11 cellular contexts compared by ENCODE assay signal in genomic region chr9:104868303-104868686, GRCh38. TPM values are rescaled to one million over a fixed set of nuclear protein-coding genes. Genes with fewer than 3 reads are reported as not detected.
DNase-seq lines count a peak whose midpoint lies in the region; ATAC-seq and TF ChIP-seq lines count a peak whose summit lies in the region.
"Had no signal": no experiment of that assay in that cellular context is flagged by ENCODE, and none has a peak within 500 bp of the region (broad histone marks: within the 10 kb centered on the region; RNA-seq: fewer than 3 reads in every experiment).

No MANE protein-coding gene starts in this region.

- H3K27ac ChIP-seq in GM23338 (ENCODE audit: low read depth): no peak overlapping the region
- H3K27ac ChIP-seq in brain microvascular endothelial cell: peak overlapping the region; percentile 90
- peak overlapping the region; percentile 8 for H3K27ac ChIP-seq in lower lobe of right lung
- peak overlapping the region; percentile 49 for H3K27ac ChIP-seq in smooth muscle cell (ENCODE audit: low read depth)
- H3K27ac ChIP-seq: KMS-11 had no signal

- TF ChIP-seq CTCF in GM23338 (conservative IDR thresholded peaks at IDR 0.05; ENCODE audit: low read depth in 2 of 2): no peak
- no peak for TF ChIP-seq CTCF in brain microvascular endothelial cell (IDR thresholded peaks at IDR 0.05; ENCODE audit: low read depth, low read length, missing control alignments)
- no peak for TF ChIP-seq CTCF in lower lobe of right lung (IDR thresholded peaks at IDR 0.05)
- no peak for TF ChIP-seq CTCF in smooth muscle cell (IDR thresholded peaks at IDR 0.05; ENCODE audit: borderline replicate concordance, insufficient read depth, poor library complexity, severe bottlenecking)

- H3K9ac ChIP-seq in smooth muscle cell (ENCODE audit: low read depth): no peak overlapping the region
- H3K9ac ChIP-seq: KMS-11 had no signal

- no peaks in the 10 kb centered on the region for H3K36me3 ChIP-seq in GM23338 (ENCODE audit: insufficient read depth)
- peaks cover 28% of the 10 kb centered on the region for H3K36me3 ChIP-seq in brain microvascular endothelial cell (replicated peaks)
- peaks cover 16% of the 10 kb centered on the region for H3K36me3 ChIP-seq in lower lobe of right lung
- H3K36me3 ChIP-seq in smooth muscle cell (ENCODE audit: low read depth): no peaks in the 10 kb centered on the region

- intact Hi-C loops in lower lobe of right lung (cut with DNase I): no loop called here

- H3K27me3 ChIP-seq in GM23338 (ENCODE audit: insufficient read depth) (no peaks in the 10 kb centered on the region), brain microvascular endothelial cell (replicated peaks) (no peaks in the 10 kb centered on the region), lower lobe of right lung (ENCODE audit: low read depth) (no peaks in the 10 kb centered on the region), smooth muscle cell (ENCODE audit: low read depth) (no peaks in the 10 kb centered on the region)

- H3F3A ChIP-seq in GM23338 (replicated peaks; ENCODE audit: low read depth) (no peaks in the 10 kb centered on the region), smooth muscle cell (ENCODE audit: low read depth) (peaks cover 35% of the 10 kb centered on the region)

- DNase-seq in GM23338 (ENCODE audit: low spot score): no peak
- DNase-seq in brain microvascular endothelial cell: no peak
- no peak for DNase-seq in lower lobe of right lung
- no peak for DNase-seq in smooth muscle cell (lab: John Stamatoyannopoulos, UW; ENCODE audit: unreplicated experiment)
- DNase-seq in HT-29 (ENCODE audit: low spot score): no peak
- DNase-seq in NCI-H1105 (lab: John Stamatoyannopoulos, UW): no peak
- no peak for DNase-seq in G401 (ENCODE audit: low spot score)
- DNase-seq: activated CD8-positive, alpha-beta memory T cell treated with anti-CD3 and anti-CD28 coated beads, Interleukin-2, amount 50 U/mL, for 4 hours; CD8-positive, alpha-beta memory T cell had no signal

- H2AFZ ChIP-seq in GM23338: no peak overlapping the region
- H2AFZ ChIP-seq in smooth muscle cell (ENCODE audit: low read depth): no peak overlapping the region

- H3K4me1 ChIP-seq in GM23338 (ENCODE audit: insufficient read depth): peaks cover 37% of the 10 kb centered on the region
- peaks cover 53% of the 10 kb centered on the region for H3K4me1 ChIP-seq in lower lobe of right lung
- H3K4me1 ChIP-seq in smooth muscle cell (ENCODE audit: low read depth): peaks cover 47% of the 10 kb centered on the region

- H3K4me2 ChIP-seq in GM23338 (peak overlapping the region; percentile 66; the same call in 1 of the 2 replicates), smooth muscle cell (peak overlapping the region; percentile 72)

- peak overlapping the region; percentile 82; the same call in 1 of the 2 replicates for H3K27ac Mint-ChIP-seq in GM23338
- H3K27ac Mint-ChIP-seq: CD8-positive, alpha-beta memory T cell had no signal

- H3K27me3 Mint-ChIP-seq in GM23338 (ENCODE audit: insufficient read depth, low read depth, poor library complexity): peaks cover 20% of the 10 kb centered on the region

- no peaks in the 10 kb centered on the region; the same call in 2 of the 3 replicates for H3K9me3 Mint-ChIP-seq in GM23338
- H3K9me3 Mint-ChIP-seq: CD8-positive, alpha-beta memory T cell had no signal

- peak overlapping the region; percentile 36; the same call in 1 of the 3 replicates for H3K4me3 Mint-ChIP-seq in GM23338
- H3K4me3 Mint-ChIP-seq: CD8-positive, alpha-beta memory T cell had no signal

- H3K4me3 ChIP-seq in GM23338: no peak overlapping the region
- H3K4me3 ChIP-seq in brain microvascular endothelial cell (ENCODE audit: low read depth, low read length): no peak overlapping the region
- H3K4me3 ChIP-seq in lower lobe of right lung: no peak overlapping the region
- no peak overlapping the region for H3K4me3 ChIP-seq in smooth muscle cell

- H3K9me2 ChIP-seq in GM23338 (ENCODE audit: insufficient read depth): no peaks in the 10 kb centered on the region

- in situ Hi-C loops in brain microvascular endothelial cell (cut with HindIII; ENCODE audit: low pct_ligation_motif_present, low sequenced_read_pairs): no loop called here
- in situ Hi-C loops in G401 (cut with HindIII; ENCODE audit: low sequenced_read_pairs): no loop called here

- WGBS in smooth muscle cell (ENCODE audit: low lambda C conversion rate): 87% methylated on average over 8 of the region's 8 CpGs

- no peak for ATAC-seq in GM23338
- peak in 1 of 2 donors; percentile 9 for ATAC-seq in lower lobe of right lung
- no peak for ATAC-seq in HG03039 (IDR thresholded peaks at IDR 0.05; ENCODE audit: unreplicated experiment)

- H3K36me3 Mint-ChIP-seq in GM23338 (ENCODE audit: low read depth): peaks cover 35% of the 10 kb centered on the region

- no peaks in the 10 kb centered on the region for H3K9me3 ChIP-seq in lower lobe of right lung
- H3K9me3 ChIP-seq in smooth muscle cell (replicated peaks; ENCODE audit: low read depth): no peaks in the 10 kb centered on the region

- H3K79me2 ChIP-seq in GM23338 (replicated peaks; ENCODE audit: insufficient read depth) (no peaks in the 10 kb centered on the region), smooth muscle cell (ENCODE audit: low read depth) (no peaks in the 10 kb centered on the region)

- peaks cover 62% of the 10 kb centered on the region for H3K4me1 Mint-ChIP-seq in GM23338
- H3K4me1 Mint-ChIP-seq: CD8-positive, alpha-beta memory T cell had no signal

- peaks cover 3% of the 10 kb centered on the region; the same call in 1 of the 2 replicates for H4K20me1 ChIP-seq in GM23338 (replicated peaks; ENCODE audit: insufficient read depth)
- no peaks in the 10 kb centered on the region for H4K20me1 ChIP-seq in smooth muscle cell (ENCODE audit: low read depth)

TF ChIP-seq in GM23338, 12 proteins besides CTCF, POLR2A, EP300 and RAD21 (continues in another document):
- TF ChIP-seq POLR2AphosphoS5 (IDR thresholded peaks at IDR 0.05; ENCODE audit: low read depth) (no peak), EZH2phosphoT487 (IDR thresholded peaks at IDR 0.05; ENCODE audit: unreplicated experiment) (no peak), ZNF331 (CRISPR knock-in tag; IDR thresholded peaks at IDR 0.05; ENCODE audit: low read depth) (no peak), ZNF114 (CRISPR knock-in tag; IDR thresholded peaks at IDR 0.05) (no peak), CREB1 (CRISPR knock-in tag; IDR thresholded peaks at IDR 0.05; ENCODE audit: low read depth) (no peak), EZH2 (IDR thresholded peaks at IDR 0.05; ENCODE audit: low read depth, unreplicated experiment) (no peak), ETS1 (IDR thresholded peaks at IDR 0.05) (no peak), REST (IDR thresholded peaks at IDR 0.05; ENCODE audit: unreplicated experiment) (no peak), NANOG (IDR thresholded peaks at IDR 0.05; ENCODE audit: borderline replicate concordance) (no peak)

RNA-seq across cellular contexts. Expression of gene ABCA1, which starts 59.7 kb away (rescaled TPM):
- total RNA-seq in GM23338 (2014; rRNA removed; shearing (Covaris generic)): 2.8 and 2.9 TPM in 2 replicates
- 1.1 and 1.4 TPM in 2 replicates for polyA plus RNA-seq in GM23338 (2016; fragmentation: Nextera tagmentation; extraction: Ambion mirVana)
- total RNA-seq in lower lobe of right lung: 46.8 TPM
- total RNA-seq in smooth muscle cell: 29.6 and 29.8 TPM in 2 replicates
- polyA plus RNA-seq in smooth muscle cell: 2.8 and 2.9 TPM in 2 replicates
- 2.0 and 4.5 TPM in 2 replicates for total RNA-seq in HT-29 (2014; rRNA removed; shearing (Covaris generic))
- 8.2 and 13.7 TPM in 2 replicates for total RNA-seq in G401 (2014; rRNA removed; shearing (Covaris generic))
- polyA plus RNA-seq: CD8-positive, alpha-beta memory T cell had no signal
